In genomic region chr2:98907966-98908905, GRCh38 we compare ENCODE assay signal across 12 cellular contexts. TPM values are rescaled to one million over a fixed set of nuclear protein-coding genes. Genes with fewer than 3 reads are reported as not detected.
A peak's percentile ranks its signal among the peaks of the same experiment; 100 is the strongest.
DNase-seq lines count a peak whose midpoint lies in the region; ATAC-seq and TF ChIP-seq lines count a peak whose summit lies in the region.
"Had no signal": no experiment of that assay in that cellular context is flagged by ENCODE, and none has a peak within 500 bp of the region (broad histone marks: within the 10 kb centered on the region; RNA-seq: fewer than 3 reads in every experiment).

No MANE protein-coding gene starts in this region.

- peak overlapping the region; percentile 70 for H2AFZ ChIP-seq in mammary epithelial cell (ENCODE audit: low read depth, low read length)
- no peak overlapping the region for H2AFZ ChIP-seq in neural cell (ENCODE audit: low read depth, low read length)

- BruUV-seq in mammary epithelial cell (replicated peaks; lab: Mats Ljungman, UMichigan), result no TSS peak

- no peak for ATAC-seq in HG03135 (IDR thresholded peaks at IDR 0.05; ENCODE audit: unreplicated experiment)
- ATAC-seq: effector memory CD8-positive, alpha-beta T cell had no signal

- DNase-seq in NCI-H1105 (lab: John Stamatoyannopoulos, UW) (peak; percentile 53), mammary epithelial cell (peak; percentile 36), ecto neural progenitor cell (ENCODE audit: low spot score) (no peak), AML-193 (lab: John Stamatoyannopoulos, UW) (no peak), NCI-H526 treated with DMSO at 0.1 percent for 48 hours (lab: John Stamatoyannopoulos, UW) (no peak)
- DNase-seq: activated gamma-delta T cell; effector memory CD8-positive, alpha-beta T cell; stimulated activated CD4-positive, alpha-beta T cell treated with anti-CD3 and anti-CD28 coated beads, Interleukin-4, amount 100 ng/mL, for 24 hours had no signal

- H3K9me2 ChIP-seq in neural cell (ENCODE audit: insufficient read depth, low read length), result no peaks in the 10 kb centered on the region

- H3K9me3 ChIP-seq in mammary epithelial cell (replicated peaks; ENCODE audit: insufficient read depth, low read length), result no peaks in the 10 kb centered on the region
- H3K9me3 ChIP-seq in neural cell (ENCODE audit: low read length), result no peaks in the 10 kb centered on the region

- CTCF ChIA-PET in mammary epithelial cell (lab: Charles Lee; ENCODE audit: low non-redundant PET), result no interaction called here

- peaks cover 3% of the 10 kb centered on the region for H3F3A ChIP-seq in neural cell (ENCODE audit: insufficient read depth, low read length, poor library complexity, severe bottlenecking)

- no peaks in the 10 kb centered on the region for H3K79me2 ChIP-seq in mammary epithelial cell (ENCODE audit: insufficient read depth, low read length)
- H3K79me2 ChIP-seq in neural cell (replicated peaks; ENCODE audit: insufficient read depth, low read length), result no peaks in the 10 kb centered on the region

- H3K4me3 ChIP-seq in mammary epithelial cell (replicated peaks in 1 of 3; ENCODE audit: insufficient read depth in 1 of 3, low read depth in 2 of 3, low read length in 3 of 3) (no peak overlapping the region), neural cell (ENCODE audit: low read length) (peak overlapping the region; percentile 55)

- H3K4me2 ChIP-seq in mammary epithelial cell (ENCODE audit: insufficient read depth, low read depth, low read length) (peak overlapping the region; percentile 37), neural cell (ENCODE audit: low read length) (peak overlapping the region; percentile 41)

- TF ChIP-seq CTCF in C4-2B (conservative IDR thresholded peaks at IDR 0.05), result no peak
- TF ChIP-seq CTCF in mammary epithelial cell (conservative IDR thresholded peaks at IDR 0.05 in 1 of 2, IDR thresholded peaks at IDR 0.05 in 1 of 2; ENCODE audit: extremely low read depth in 1 of 2, insufficient read depth in 1 of 2, low read depth in 1 of 2, low read length in 2 of 2), result no peak
- TF ChIP-seq CTCF in neural cell (IDR thresholded peaks at IDR 0.05; ENCODE audit: poor library complexity, severe bottlenecking), result no peak

- 52% methylated on average over 11 of the region's 11 CpGs for WGBS in mammary epithelial cell (ENCODE audit: low coverage, missing lambda C conversion rate)

- H4K20me1 ChIP-seq in mammary epithelial cell (ENCODE audit: insufficient read depth, low read length) (no peaks in the 10 kb centered on the region), neural cell (ENCODE audit: insufficient read depth) (no peaks in the 10 kb centered on the region)

- peak overlapping the region; percentile 72 for H3K27ac ChIP-seq in C4-2B
- H3K27ac ChIP-seq in mammary epithelial cell (ENCODE audit: insufficient read depth, low read depth, low read length), result peak overlapping the region; percentile 48
- H3K27ac ChIP-seq in neural cell (ENCODE audit: low read length), result peak overlapping the region; percentile 80

- in situ Hi-C loops in mammary epithelial cell (cut with MboI; ENCODE audit: low sequenced_read_pairs in 2 of 2), result no loop called here

- dilution Hi-C loops in mammary epithelial cell (cut with HindIII; ENCODE audit: low sequenced_read_pairs), result no loop called here

- no peaks in the 10 kb centered on the region for H3K27me3 ChIP-seq in mammary epithelial cell (ENCODE audit: insufficient read depth, low read length)
- no peaks in the 10 kb centered on the region for H3K27me3 ChIP-seq in neural cell (ENCODE audit: insufficient read depth, low read depth, low read length)

- TF ChIP-seq EP300 in neural cell (conservative IDR thresholded peaks at IDR 0.05; ENCODE audit: poor library complexity, severe bottlenecking), result no peak

- H3K9ac ChIP-seq in mammary epithelial cell (ENCODE audit: insufficient read depth, low read length) (no peak overlapping the region), neural cell (ENCODE audit: low read length) (peak overlapping the region; percentile 30)

- H3K4me1 ChIP-seq in mammary epithelial cell (ENCODE audit: insufficient read depth, low read length), result peaks cover 52% of the 10 kb centered on the region

- no peak for TF ChIP-seq RAD21 in neural cell (conservative IDR thresholded peaks at IDR 0.05)

- intact Hi-C loops in mammary epithelial cell (cut with micrococcal nuclease), result no loop called here

- no peaks in the 10 kb centered on the region for H3K36me3 ChIP-seq in mammary epithelial cell (ENCODE audit: insufficient read depth, low read length)
- no peaks in the 10 kb centered on the region for H3K36me3 ChIP-seq in neural cell (ENCODE audit: insufficient read depth, low read length)

TF ChIP-seq in neural cell, 6 proteins besides CTCF, POLR2A, EP300 and RAD21:
- TF ChIP-seq MXI1 (conservative IDR thresholded peaks at IDR 0.05; ENCODE audit: poor library complexity, severe bottlenecking), result no peak
- no peak for TF ChIP-seq EZH2 (IDR thresholded peaks at IDR 0.05; ENCODE audit: borderline replicate concordance, insufficient read depth, low read length, poor library complexity, severe bottlenecking)
- TF ChIP-seq REST (IDR thresholded peaks at IDR 0.05; ENCODE audit: borderline replicate concordance), result no peak
- TF ChIP-seq SMC3 (conservative IDR thresholded peaks at IDR 0.05; ENCODE audit: poor library complexity), result no peak
- TF ChIP-seq TAF1 (IDR thresholded peaks at IDR 0.05; ENCODE audit: low read depth), result no peak
- no peak for TF ChIP-seq POLR2AphosphoS5 (IDR thresholded peaks at IDR 0.05)

RNA-seq across cellular contexts. Expression of gene CRACDL, which starts 27.8 kb away (rescaled TPM):
- total RNA-seq in mammary epithelial cell, result 1 to 10 TPM; 4.5 to 8.5 TPM
- polyA plus RNA-seq in mammary epithelial cell (4.7 TPM), neural cell (0.85 and 1.6 TPM in 2 replicates)
- polyA minus RNA-seq in mammary epithelial cell (27.0 TPM), neural cell (2.3 and 2.4 TPM in 2 replicates)
- polyA plus RNA-seq: IgD-negative memory B cell had no signal

Comparison
In these comparisons a context has a peak if more than half of its experiments do, and no peak if none do; other contexts are left out.
1. DNase-seq: peak in NCI-H1105 (single experiment) and mammary epithelial cell (single experiment); none in ecto neural progenitor cell (single experiment), AML-193 (0 of 2) and NCI-H526 treated with DMSO at 0.1 percent for 48 hours (single experiment).
2. Peak in every context shown above with its lines, with median percentiles within 50 percentile points of each other: H3K27ac ChIP-seq.